In the genomic region with DNA sequence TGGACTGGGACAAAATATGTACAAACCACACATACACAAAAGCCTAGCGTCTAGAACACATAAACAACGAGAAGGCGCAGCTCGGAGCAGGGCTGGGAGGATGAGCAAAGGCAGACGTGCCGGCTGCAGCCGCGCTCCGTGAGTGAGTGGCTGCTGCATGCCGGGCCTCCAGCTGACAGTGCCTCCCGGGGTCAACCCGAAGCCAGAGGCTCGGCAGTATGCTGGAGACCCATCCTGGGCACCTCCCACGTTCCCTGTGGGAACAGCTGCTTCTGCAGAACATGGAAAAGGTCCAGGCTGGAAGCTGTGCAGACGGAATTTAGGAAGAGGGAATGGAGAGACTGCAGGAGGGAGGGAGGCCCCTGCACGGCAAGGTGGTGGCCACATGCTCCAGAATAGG, we compare ENCODE assay signal across 13 cellular contexts. TPM values are rescaled to one million over a fixed set of nuclear protein-coding genes. Genes with fewer than 3 reads are reported as not detected.
DNase-seq lines count a peak whose midpoint lies in the region; ATAC-seq and TF ChIP-seq lines count a peak whose summit lies in the region.
"Had no signal": no experiment of that assay in that cellular context is flagged by ENCODE, and none has a peak within 500 bp of the region (broad histone marks: within the 10 kb centered on the region; RNA-seq: fewer than 3 reads in every experiment).

No MANE protein-coding gene starts in this region.

- no peaks in the 10 kb centered on the region for H3K9me2 ChIP-seq in PC-9 (ENCODE audit: insufficient read depth)

- H2AFZ ChIP-seq in PC-9 = no peak overlapping the region

- intact Hi-C loops in PC-9 (cut with micrococcal nuclease; ENCODE audit: unreplicated experiment) = no loop called here

- BruUV-seq in PC-9 (replicated peaks; lab: Mats Ljungman, UMichigan) = no TSS peak

- no peak overlapping the region for H3K9ac ChIP-seq in HUES6 (ENCODE audit: low read length)

- H3F3A ChIP-seq in PC-9 (ENCODE audit: insufficient read depth, low read depth) = peaks cover 36% of the 10 kb centered on the region

- TF ChIP-seq CTCF in neural crest cell (conservative IDR thresholded peaks at IDR 0.05) (no peak), PC-9 (conservative IDR thresholded peaks at IDR 0.05) (no peak)

- ATAC-seq in GM18907 (IDR thresholded peaks at IDR 0.05; ENCODE audit: unreplicated experiment) = no peak
- no peak for ATAC-seq in HG03159 (IDR thresholded peaks at IDR 0.05; ENCODE audit: unreplicated experiment)
- ATAC-seq: heart left ventricle had no signal

- H3K27me3 ChIP-seq in CD8-positive, alpha-beta memory T cell (ENCODE audit: insufficient read depth, low read length, poor library complexity, severe bottlenecking) = no peaks in the 10 kb centered on the region
- peaks cover 13% of the 10 kb centered on the region; the same call in 1 of the 2 replicates for H3K27me3 ChIP-seq in HUES6 (ENCODE audit: control insufficient read depth, insufficient read depth, low read length)
- H3K27me3 ChIP-seq in PC-9 (ENCODE audit: insufficient read depth, low read depth) = no peaks in the 10 kb centered on the region
- H3K27me3 ChIP-seq: heart left ventricle had no signal

- H3K27me3 Mint-ChIP-seq in CD8-positive, alpha-beta memory T cell = no peaks in the 10 kb centered on the region
- H3K27me3 Mint-ChIP-seq in neural crest cell (ENCODE audit: low read depth) = peaks cover 2% of the 10 kb centered on the region

- peaks cover 0 to 1% (median 0%) of the 10 kb centered on the region in 3 donors for H3K36me3 Mint-ChIP-seq in CD8-positive, alpha-beta memory T cell
- H3K36me3 Mint-ChIP-seq in neural crest cell (ENCODE audit: low read depth) = peaks cover 3% of the 10 kb centered on the region
- H3K36me3 Mint-ChIP-seq: naive B cell had no signal

- no peak overlapping the region for H3K4me2 ChIP-seq in PC-9

- no peaks in the 10 kb centered on the region for H3K9me3 Mint-ChIP-seq in CD8-positive, alpha-beta memory T cell
- no peaks in the 10 kb centered on the region for H3K9me3 Mint-ChIP-seq in neural crest cell
- H3K9me3 Mint-ChIP-seq: naive B cell had no signal

- POLR2A ChIA-PET in CD8-positive, alpha-beta memory T cell (lab: Charles Lee) = no interaction called here
- POLR2A ChIA-PET in PC-9 (lab: Charles Lee; ENCODE audit: unreplicated experiment) = no interaction called here

- H3K27ac Mint-ChIP-seq in CD8-positive, alpha-beta memory T cell = peak overlapping the region in 1 of 8 donors; percentile 56
- no peak overlapping the region for H3K27ac Mint-ChIP-seq in neural crest cell (ENCODE audit: unreplicated experiment)

- CTCF ChIA-PET in CD8-positive, alpha-beta memory T cell (lab: Charles Lee) = no interaction called here
- CTCF ChIA-PET in PC-9 (lab: Charles Lee) = no interaction called here

- no peak overlapping the region for H3K27ac ChIP-seq in CD8-positive, alpha-beta memory T cell (ENCODE audit: low read depth, low read length)
- H3K27ac ChIP-seq in HUES6 (ENCODE audit: low read depth, low read length) = no peak overlapping the region
- no peak overlapping the region for H3K27ac ChIP-seq in PC-9

- peaks cover 28% of the 10 kb centered on the region for H3K79me2 ChIP-seq in PC-9 (ENCODE audit: low read depth)

- no peaks in the 10 kb centered on the region for H3K36me3 ChIP-seq in CD8-positive, alpha-beta memory T cell (ENCODE audit: insufficient read depth, low read length)
- H3K36me3 ChIP-seq in HUES6 (ENCODE audit: control insufficient read depth, insufficient read depth, low read length) = peaks cover 3% of the 10 kb centered on the region; the same call in 1 of the 2 replicates
- no peaks in the 10 kb centered on the region for H3K36me3 ChIP-seq in PC-9 (ENCODE audit: low read depth)
- H3K36me3 ChIP-seq: heart left ventricle had no signal

- H3K4me1 Mint-ChIP-seq in CD8-positive, alpha-beta memory T cell = peaks cover 28 to 36% (median 36%) of the 10 kb centered on the region in 3 donors
- H3K4me1 Mint-ChIP-seq in neural crest cell = peaks cover 40% of the 10 kb centered on the region

- H3K4me3 Mint-ChIP-seq in CD8-positive, alpha-beta memory T cell = peak overlapping the region in 4 of 7 donors; percentile 41 to 66 (median 59)
- peak overlapping the region; percentile 75 for H3K4me3 Mint-ChIP-seq in neural crest cell

- DNase-seq in CD8-positive, alpha-beta memory T cell = no peak
- peak; percentile 69 for DNase-seq in brain pericyte (ENCODE audit: low read depth, low spot score)
- DNase-seq in neural crest cell (ENCODE audit: low read depth, low spot score) = no peak
- no peak for DNase-seq in PC-9
- DNase-seq in stimulated activated CD4-positive, alpha-beta T cell treated with anti-CD3 and anti-CD28 coated beads, Interleukin-2, amount 100 ng/mL, for 24 hours = no peak
- DNase-seq: activated CD8-positive, alpha-beta memory T cell treated with anti-CD3 and anti-CD28 coated beads for 24 hours; DMS153; heart left ventricle; naive B cell had no signal

- H3K4me3 ChIP-seq in CD8-positive, alpha-beta memory T cell (ENCODE audit: low read length) = no peak overlapping the region
- peak overlapping the region; percentile 43 for H3K4me3 ChIP-seq in HUES6 (ENCODE audit: low read depth, low read length)
- H3K4me3 ChIP-seq in PC-9 = no peak overlapping the region

- no peaks in the 10 kb centered on the region for H3K9me3 ChIP-seq in CD8-positive, alpha-beta memory T cell (ENCODE audit: low read length)
- H3K9me3 ChIP-seq in HUES6 (ENCODE audit: control insufficient read depth, insufficient read depth, low read depth, low read length) (peaks cover 6% of the 10 kb centered on the region), PC-9 (ENCODE audit: insufficient read depth, low read depth) (no peaks in the 10 kb centered on the region)
- H3K9me3 ChIP-seq: heart left ventricle had no signal

- peaks cover 28% of the 10 kb centered on the region for H3K4me1 ChIP-seq in CD8-positive, alpha-beta memory T cell (ENCODE audit: insufficient read depth, low read length)
- H3K4me1 ChIP-seq in HUES6 (ENCODE audit: control insufficient read depth, insufficient read depth, low read length) (peaks cover 26% of the 10 kb centered on the region), PC-9 (replicated peaks; ENCODE audit: insufficient read depth) (peaks cover 24% of the 10 kb centered on the region)

- H4K20me1 ChIP-seq in PC-9 (ENCODE audit: insufficient read depth) = peaks cover 11% of the 10 kb centered on the region

RNA-seq across cellular contexts. Expression of gene GPR146, which starts 3.6 kb away (rescaled TPM):
- under 1 TPM; 0.55 to 0.70 TPM for total RNA-seq in CD8-positive, alpha-beta memory T cell
- 1.2 TPM for polyA plus RNA-seq in CD8-positive, alpha-beta memory T cell
- total RNA-seq in neural crest cell = 0.41 TPM in 1 of 2 replicates, not detected in the other
- 3.4 and 4.3 TPM in 2 replicates for total RNA-seq in PC-9 (2021)

RNA-seq across cellular contexts. Expression of gene GPER1, which starts 47.1 kb away (rescaled TPM):
- not detected for total RNA-seq in CD8-positive, alpha-beta memory T cell
- 0.17 TPM for polyA plus RNA-seq in CD8-positive, alpha-beta memory T cell
- total RNA-seq in neural crest cell = 0.91 and 1.1 TPM in 2 replicates
- total RNA-seq in PC-9 (2021) = 0.37 and 0.85 TPM in 2 replicates

RNA-seq across cellular contexts. Expression of gene CYP2W1, which starts 57.8 kb away (rescaled TPM):
- not detected for total RNA-seq in CD8-positive, alpha-beta memory T cell
- polyA plus RNA-seq in CD8-positive, alpha-beta memory T cell = not detected
- total RNA-seq in neural crest cell (not detected in 2 replicates), PC-9 (2021) (0.63 TPM in 1 of 2 replicates, not detected in the other)
- total RNA-seq: heart left ventricle, M059J had no signal
- polyA plus RNA-seq: heart left ventricle had no signal
